ENCODE assay signal across 15 cellular contexts in the genomic region with DNA sequence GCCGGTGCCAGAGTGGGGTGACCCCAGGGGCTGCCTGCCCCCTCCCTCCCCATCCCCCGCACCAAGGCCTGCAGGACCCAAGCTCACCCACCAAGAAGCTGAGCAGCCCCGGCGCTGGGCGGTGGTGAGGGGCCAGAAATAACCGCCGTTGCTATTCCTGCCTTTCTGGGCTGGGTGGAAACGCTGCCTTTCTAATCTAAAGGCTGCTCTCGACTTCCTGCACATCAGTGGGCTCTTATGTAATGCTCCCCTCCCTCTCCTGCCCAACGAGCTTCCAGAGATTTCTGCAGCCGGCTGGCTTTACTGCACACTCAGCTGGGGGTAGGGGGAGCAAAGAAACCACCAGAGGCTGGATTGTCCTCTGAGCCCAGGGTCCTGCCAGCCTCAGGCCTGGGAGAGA. TPM values are rescaled to one million over a fixed set of nuclear protein-coding genes. Genes with fewer than 3 reads are reported as not detected.
DNase-seq lines count a peak whose midpoint lies in the region; ATAC-seq, FAIRE-seq and TF ChIP-seq lines count a peak whose summit lies in the region.
"Had no signal": no experiment of that assay in that cellular context is flagged by ENCODE, and none has a peak within 500 bp of the region (broad histone marks: within the 10 kb centered on the region; RNA-seq: fewer than 3 reads in every experiment).

No MANE protein-coding gene starts in this region.

- no peak overlapping the region for H3K27ac ChIP-seq in HepG2 (ENCODE audit: extremely low read length, insufficient read depth, low read length)
- H3K27ac ChIP-seq in aorta (ENCODE audit: low read depth in 1 of 2, low read length in 2 of 2), result no peak overlapping the region
- H3K27ac ChIP-seq in kidney (ENCODE audit: low read depth in 2 of 2, low read length in 2 of 2), result no peak overlapping the region
- H3K27ac ChIP-seq: SK-N-MC had no signal

- TF ChIP-seq RAD21 in HepG2 (CRISPR knock-in tag; IDR thresholded peaks at IDR 0.05), result no peak

- H3K79me2 ChIP-seq in HepG2 (ENCODE audit: insufficient read depth, low read length), result no peaks in the 10 kb centered on the region

- H2AFZ ChIP-seq in HepG2 (ENCODE audit: low read length), result no peak overlapping the region

- 41% methylated on average over 5 of the region's 11 CpGs for WGBS in HepG2 (ENCODE audit: low lambda C conversion rate)
- 10 to 15% methylated on average over 7 to 11 of the region's 11 CpGs for WGBS in aorta, 2 donors

- BruUV-seq in HepG2 (replicated peaks; lab: Mats Ljungman, UMichigan), result no TSS peak

- peak overlapping the region; percentile 70; the same call in 1 of the 2 replicates for H3K4me2 ChIP-seq in HepG2 (ENCODE audit: low read depth, low read length)

- no peak for ATAC-seq in stimulated activated naive CD8-positive, alpha-beta T cell treated with anti-CD3 and anti-CD28 coated beads, Interleukin-15, Interleukin-2, amounts not matched to agents 100 U/mL and 50 U/mL, for 24 hours
- ATAC-seq in HepG2 (peak; percentile 11), aorta (ENCODE audit: low FRiP score) (peak; percentile 28), GM18498 (IDR thresholded peaks at IDR 0.05; ENCODE audit: unreplicated experiment) (no peak)
- ATAC-seq: esophagus mucosa, mucosa of descending colon had no signal

- no peak for TF ChIP-seq POLR2A in HepG2 (IDR thresholded peaks at IDR 0.05; ENCODE audit: insufficient read depth in 1 of 2, low read depth in 2 of 2, low read length in 2 of 2)

- no peak overlapping the region for H3K9ac ChIP-seq in HepG2 (ENCODE audit: insufficient read depth, low read depth, low read length)
- no peak overlapping the region for H3K9ac ChIP-seq in kidney (ENCODE audit: low read length in 2 of 2)

- H3K4me1 Mint-ChIP-seq in stimulated activated naive CD8-positive, alpha-beta T cell treated with anti-CD3 and anti-CD28 coated beads, Interleukin-15, Interleukin-2, amounts not matched to agents 100 ng/mL and 50 ng/mL, for 24 hours (ENCODE audit: low read depth), result peaks cover 52% of the 10 kb centered on the region
- H3K4me1 Mint-ChIP-seq in chondrocyte (ENCODE audit: low read depth), result peaks cover 8% of the 10 kb centered on the region

- intact Hi-C loops in HepG2 (cut with micrococcal nuclease; ENCODE audit: unreplicated experiment), result no loop called here
- intact Hi-C loops in aorta (cut with DNase I), result no loop called here
- intact Hi-C loops in kidney (cut with DNase I), result no loop called here

- H3K27me3 Mint-ChIP-seq in stimulated activated naive CD8-positive, alpha-beta T cell treated with anti-CD3 and anti-CD28 coated beads, Interleukin-15, Interleukin-2, amounts not matched to agents 100 ng/mL and 50 ng/mL, for 24 hours, result no peaks in the 10 kb centered on the region
- peaks cover 3% of the 10 kb centered on the region for H3K27me3 Mint-ChIP-seq in chondrocyte (ENCODE audit: low read depth)
- H3K27me3 Mint-ChIP-seq: activated B cell treated with CpG ODN at 0.5 μM for 24 hours had no signal

- peaks cover 9 to 47% of the 10 kb centered on the region in 2 experiments; a peak in 3 of 5 replicates for H3K27me3 ChIP-seq in HepG2 (ENCODE audit: control insufficient read depth in 1 of 2, insufficient read depth in 2 of 2, low read length in 2 of 2)
- no peaks in the 10 kb centered on the region for H3K27me3 ChIP-seq in aorta (ENCODE audit: control insufficient read depth in 1 of 2, insufficient read depth in 2 of 2, low read length in 1 of 2)

- H3K4me1 ChIP-seq in HepG2 (ENCODE audit: insufficient read depth, low read length) (peaks cover 55% of the 10 kb centered on the region), aorta (ENCODE audit: control insufficient read depth in 1 of 2, insufficient read depth in 2 of 2, low read length in 2 of 2) (no peaks in the 10 kb centered on the region), kidney (ENCODE audit: control insufficient read depth in 1 of 2, insufficient read depth in 1 of 2, low read depth in 1 of 2, low read length in 2 of 2) (peaks cover 3 to 4% of the 10 kb centered on the region in 2 donors)

- DNase-seq in stimulated activated naive CD8-positive, alpha-beta T cell treated with anti-CD3 and anti-CD28 coated beads, Interleukin-15, Interleukin-2, amounts not matched to agents 100 U/mL and 50 U/mL, for 24 hours, result no peak
- peak; percentile 59 for DNase-seq in chondrocyte (ENCODE audit: low spot score)
- DNase-seq in HepG2 (ENCODE audit: low spot score), result no peak
- DNase-seq in aorta, result peak in 1 of 2 donors; percentile 58
- no peak for DNase-seq in kidney
- DNase-seq in activated CD8-positive, alpha-beta memory T cell treated with anti-CD3 and anti-CD28 coated beads, Interleukin-2, amount 50 U/mL, for 4 hours, result no peak
- DNase-seq: activated B cell treated with CpG ODN at 0.5 μM for 24 hours; activated T-cell treated with anti-CD3 and anti-CD28 coated beads, Interleukin-2, amount 50 U/mL, for 48 hours; NK-92 treated with Interleukin-12 subunit alpha and Interleukin-12 subunit beta, amount 100 ng/mL, for 24 hours had no signal

- H3K4me3 ChIP-seq in HepG2 (replicated peaks in 1 of 3; ENCODE audit: insufficient read depth in 1 of 3, low read depth in 2 of 3, low read length in 3 of 3) (peak overlapping the region in 1 of 3 experiments; percentile 1; a peak in 1 of 6 replicates), aorta (ENCODE audit: low read length in 2 of 2) (no peak overlapping the region), kidney (ENCODE audit: low read length in 2 of 2) (peak overlapping the region in 1 of 2 donors; percentile 23)
- H3K4me3 ChIP-seq: mucosa of descending colon, SK-N-MC had no signal

- H3K9me3 ChIP-seq in HepG2 (ENCODE audit: low read length) (no peaks in the 10 kb centered on the region), aorta (ENCODE audit: control insufficient read depth, low read length) (no peaks in the 10 kb centered on the region), kidney (ENCODE audit: control insufficient read depth in 1 of 2, low read length in 2 of 2) (no peaks in the 10 kb centered on the region)
- H3K9me3 ChIP-seq: mucosa of descending colon had no signal

- H3K36me3 ChIP-seq in HepG2 (replicated peaks in 1 of 2; ENCODE audit: control insufficient read depth in 1 of 2, insufficient read depth in 2 of 2, low read length in 2 of 2), result no peaks in the 10 kb centered on the region
- H3K36me3 ChIP-seq in aorta (ENCODE audit: control insufficient read depth in 1 of 2, insufficient read depth in 2 of 2, low read length in 1 of 2), result no peaks in the 10 kb centered on the region
- no peaks in the 10 kb centered on the region for H3K36me3 ChIP-seq in kidney (ENCODE audit: control insufficient read depth in 1 of 2, insufficient read depth in 2 of 2, low read length in 2 of 2)

- H3K36me3 Mint-ChIP-seq in stimulated activated naive CD8-positive, alpha-beta T cell treated with anti-CD3 and anti-CD28 coated beads, Interleukin-15, Interleukin-2, amounts not matched to agents 100 ng/mL and 50 ng/mL, for 24 hours (ENCODE audit: low read depth), result no peaks in the 10 kb centered on the region
- H3K36me3 Mint-ChIP-seq in chondrocyte (ENCODE audit: low read depth), result no peaks in the 10 kb centered on the region

- CTCF ChIA-PET in HepG2 (lab: Yijun Ruan, JAX; ENCODE audit: low intra/inter-chr PET ratio, low total read pairs), result no interaction called here

- no peak for TF ChIP-seq CTCF in chondrocyte (IDR thresholded peaks at IDR 0.05)
- TF ChIP-seq CTCF in HepG2 (CRISPR knock-in tag; IDR thresholded peaks at IDR 0.05), result no peak
- TF ChIP-seq CTCF in kidney (IDR thresholded peaks at IDR 0.05; ENCODE audit: borderline replicate concordance, extremely low read depth, insufficient read depth), result no peak

- TF ChIP-seq EP300 in HepG2 (IDR thresholded peaks at IDR 0.05; ENCODE audit: low read depth in 2 of 2, low read length in 2 of 2) (no peak), HepG2 (CRISPR knock-in tag; IDR thresholded peaks at IDR 0.05; ENCODE audit: borderline replicate concordance) (no peak)

- POLR2A ChIA-PET in HepG2 (lab: Yijun Ruan, JAX), result interaction anchor here (1.4 kb wide), 1 partner anchor 35 kb away, joined by 3 read pairs; no protein-coding TSS in a partner anchor

- H3K27ac Mint-ChIP-seq in stimulated activated naive CD8-positive, alpha-beta T cell treated with anti-CD3 and anti-CD28 coated beads, Interleukin-15, Interleukin-2, amounts not matched to agents 100 ng/mL and 50 ng/mL, for 24 hours, result peak overlapping the region; percentile 100
- H3K27ac Mint-ChIP-seq in chondrocyte (ENCODE audit: unreplicated experiment), result no peak overlapping the region

- no peaks in the 10 kb centered on the region for H3K9me3 Mint-ChIP-seq in stimulated activated naive CD8-positive, alpha-beta T cell treated with anti-CD3 and anti-CD28 coated beads, Interleukin-15, Interleukin-2, amounts not matched to agents 100 ng/mL and 50 ng/mL, for 24 hours
- no peaks in the 10 kb centered on the region for H3K9me3 Mint-ChIP-seq in chondrocyte (ENCODE audit: low read depth)
- H3K9me3 Mint-ChIP-seq: activated B cell treated with CpG ODN at 0.5 μM for 24 hours had no signal

- no peaks in the 10 kb centered on the region for H4K20me1 ChIP-seq in HepG2 (ENCODE audit: insufficient read depth, low read length)

- FAIRE-seq in HepG2 (lab: Jason Lieb, UNC), result no peak
- FAIRE-seq in kidney (lab: Jason Lieb, UNC), result no peak
- FAIRE-seq: bronchial epithelial cell had no signal

- in situ Hi-C loops in HepG2 (cut with HindIII; ENCODE audit: extremely low pct_ligation_motif_present, low pct_unique_long_range_greater_than_20kb), result no loop called here

- H3K4me3 Mint-ChIP-seq in stimulated activated naive CD8-positive, alpha-beta T cell treated with anti-CD3 and anti-CD28 coated beads, Interleukin-15, Interleukin-2, amounts not matched to agents 100 ng/mL and 50 ng/mL, for 24 hours, result peak overlapping the region; percentile 82
- H3K4me3 Mint-ChIP-seq in chondrocyte (ENCODE audit: unreplicated experiment), result no peak overlapping the region

RNA-seq across cellular contexts. Expression of a gene that starts 6.9 kb away (rescaled TPM):
- total RNA-seq in chondrocyte (47.6 to 103 TPM (median 82.5 TPM) in 3 replicates), HepG2 (2016; rRNA removed; fragmentation: Illumina TruSeq; extraction: Trizol) (4.5 and 5.6 TPM in 2 replicates), aorta (100 to 1,000 TPM; 158 to 669 TPM), kidney (68.6 TPM)
- 1.2 and 1.5 TPM in 2 replicates for total RNA-seq in HepG2 (2016; cell fraction: cytosol; rRNA removed; fragmentation: Illumina TruSeq; extraction: Trizol; ENCODE audit: low read depth)
- 3.9 and 5.3 TPM in 2 replicates for total RNA-seq in HepG2 (2016; cell fraction: insoluble cytoplasmic fraction; rRNA removed; fragmentation: Illumina TruSeq; extraction: Trizol)
- total RNA-seq in HepG2 (2016; cell fraction: membrane; rRNA removed; fragmentation: Illumina TruSeq; extraction: Trizol), result 6.1 and 7.2 TPM in 2 replicates
- 12.2 and 14.1 TPM in 2 replicates for total RNA-seq in HepG2 (2016; cell fraction: nucleus; rRNA removed; fragmentation: Illumina TruSeq; extraction: Trizol)
- polyA plus RNA-seq in HepG2 (2011; rRNA removed) (4.1 and 6.0 TPM in 2 replicates), aorta (100 to 1,000 TPM in 1 of 2 donors, 10 to 100 TPM in 1; 61.5 to 300 TPM), kidney (ENCODE audit: insufficient read depth, low read depth, low replicate concordance) (65.8 TPM)
- polyA plus RNA-seq in HepG2 (2011; cell fraction: cytosol; rRNA removed), result 3.2 TPM in 2 replicates
- polyA plus RNA-seq in HepG2 (2011; cell fraction: nucleus; rRNA removed), result 15.1 and 28.0 TPM in 2 replicates
- polyA plus RNA-seq in HepG2 (2012), result 8.0 and 12.9 TPM in 2 replicates
- 7.1 and 8.0 TPM in 2 replicates for polyA plus RNA-seq in HepG2 (2016; cell fraction: cytosol; fragmentation: Illumina TruSeq; extraction: Trizol; ENCODE audit: low read depth)
- polyA plus RNA-seq in HepG2 (2016; cell fraction: insoluble cytoplasmic fraction; fragmentation: Illumina TruSeq; extraction: Trizol; ENCODE audit: low read depth), result 24.2 and 37.9 TPM in 2 replicates
- polyA plus RNA-seq in HepG2 (2016; cell fraction: membrane; fragmentation: Illumina TruSeq; extraction: Trizol; ENCODE audit: low read depth), result 26.2 and 30.0 TPM in 2 replicates
- 86.2 and 90.3 TPM in 2 replicates for polyA plus RNA-seq in HepG2 (2016; cell fraction: nucleus; fragmentation: Illumina TruSeq; extraction: Trizol; ENCODE audit: insufficient read depth, low read depth)
- polyA minus RNA-seq in HepG2 (2011; rRNA and poly(A)+ RNA removed; ENCODE audit: low replicate concordance), result 0.91 and 8.0 TPM in 2 replicates
- 7.8 and 10.3 TPM in 2 replicates for polyA minus RNA-seq in HepG2 (2011; cell fraction: cytosol; rRNA and poly(A)+ RNA removed)
- 5.7 and 14.2 TPM in 2 replicates for polyA minus RNA-seq in HepG2 (2011; cell fraction: nucleus; rRNA and poly(A)+ RNA removed)

RNA-seq across cellular contexts. Expression of a gene that starts 19.5 kb away (rescaled TPM):
- total RNA-seq in chondrocyte (30.2 to 35.1 TPM (median 34.6 TPM) in 3 replicates), HepG2 (2016; rRNA removed; fragmentation: Illumina TruSeq; extraction: Trizol) (3.8 and 5.3 TPM in 2 replicates), aorta (10 to 100 TPM in 1 of 2 donors, 1 to 10 TPM in 1; 6.6 to 19.2 TPM), kidney (1.9 TPM)
- total RNA-seq in HepG2 (2016; cell fraction: cytosol; rRNA removed; fragmentation: Illumina TruSeq; extraction: Trizol; ENCODE audit: low read depth), result 9.0 and 9.4 TPM in 2 replicates
- total RNA-seq in HepG2 (2016; cell fraction: insoluble cytoplasmic fraction; rRNA removed; fragmentation: Illumina TruSeq; extraction: Trizol), result 3.9 and 5.8 TPM in 2 replicates
- total RNA-seq in HepG2 (2016; cell fraction: membrane; rRNA removed; fragmentation: Illumina TruSeq; extraction: Trizol), result 14.7 TPM in 2 replicates
- 3.5 and 4.5 TPM in 2 replicates for total RNA-seq in HepG2 (2016; cell fraction: nucleus; rRNA removed; fragmentation: Illumina TruSeq; extraction: Trizol)
- polyA plus RNA-seq in HepG2 (2011; rRNA removed) (7.8 and 9.2 TPM in 2 replicates), aorta (10 to 100 TPM in 1 of 2 donors, 1 to 10 TPM in 1; 6.4 to 21.9 TPM), kidney (ENCODE audit: insufficient read depth, low read depth, low replicate concordance) (8.8 TPM)
- 6.4 and 8.0 TPM in 2 replicates for polyA plus RNA-seq in HepG2 (2011; cell fraction: cytosol; rRNA removed)
- polyA plus RNA-seq in HepG2 (2011; cell fraction: nucleus; rRNA removed), result 11.6 and 14.0 TPM in 2 replicates
- polyA plus RNA-seq in HepG2 (2012), result 6.1 and 6.7 TPM in 2 replicates
- 19.5 and 20.0 TPM in 2 replicates for polyA plus RNA-seq in HepG2 (2016; cell fraction: cytosol; fragmentation: Illumina TruSeq; extraction: Trizol; ENCODE audit: low read depth)
- polyA plus RNA-seq in HepG2 (2016; cell fraction: insoluble cytoplasmic fraction; fragmentation: Illumina TruSeq; extraction: Trizol; ENCODE audit: low read depth), result 6.3 and 6.4 TPM in 2 replicates
- 24.8 and 25.5 TPM in 2 replicates for polyA plus RNA-seq in HepG2 (2016; cell fraction: membrane; fragmentation: Illumina TruSeq; extraction: Trizol; ENCODE audit: low read depth)
- 14.2 and 15.5 TPM in 2 replicates for polyA plus RNA-seq in HepG2 (2016; cell fraction: nucleus; fragmentation: Illumina TruSeq; extraction: Trizol; ENCODE audit: insufficient read depth, low read depth)
- polyA minus RNA-seq in HepG2 (2011; rRNA and poly(A)+ RNA removed; ENCODE audit: low replicate concordance), result 11.3 TPM in 1 of 2 replicates, not detected in the other
- polyA minus RNA-seq in HepG2 (2011; cell fraction: cytosol; rRNA and poly(A)+ RNA removed), result 4.0 and 5.3 TPM in 2 replicates
- 3.1 and 6.0 TPM in 2 replicates for polyA minus RNA-seq in HepG2 (2011; cell fraction: nucleus; rRNA and poly(A)+ RNA removed)
- total RNA-seq: activated B cell treated with CpG ODN at 0.5 μM for 24 hours had no signal

Comparison
In these comparisons a context has a peak if more than half of its experiments do, and no peak if none do; other contexts are left out.
1. ATAC-seq: peak in HepG2 (single experiment) and aorta (single experiment); none in stimulated activated naive CD8-positive, alpha-beta T cell treated with anti-CD3 and anti-CD28 coated beads, Interleukin-15, Interleukin-2, amounts not matched to agents 100 U/mL and 50 U/mL, for 24 hours (single experiment) and GM18498 (single experiment).